2 cellular contexts compared by ENCODE assay signal in genomic region chr1:20242890-20243479, GRCh38.
TF ChIP-seq lines count a peak whose summit lies in the region.

No MANE protein-coding gene starts in this region.

TF ChIP-seq in GM23338, 12 proteins besides CTCF, POLR2A, EP300 and RAD21:
- TF ChIP-seq EZH2 (IDR thresholded peaks at IDR 0.05; ENCODE audit: low read depth, unreplicated experiment) (no peak), EZH2phosphoT487 (IDR thresholded peaks at IDR 0.05; ENCODE audit: unreplicated experiment) (no peak), ZNF114 (CRISPR knock-in tag; IDR thresholded peaks at IDR 0.05) (no peak), POLR2AphosphoS5 (IDR thresholded peaks at IDR 0.05; ENCODE audit: low read depth) (no peak), NANOG (IDR thresholded peaks at IDR 0.05; ENCODE audit: borderline replicate concordance) (no peak), CREB1 (CRISPR knock-in tag; IDR thresholded peaks at IDR 0.05; ENCODE audit: low read depth) (no peak), JUNB (IDR thresholded peaks at IDR 0.05; ENCODE audit: unreplicated experiment) (no peak), ZNF331 (CRISPR knock-in tag; IDR thresholded peaks at IDR 0.05; ENCODE audit: low read depth) (no peak), ZNF462 (CRISPR knock-in tag; IDR thresholded peaks at IDR 0.05) (no peak), STAT1 (IDR thresholded peaks at IDR 0.05; ENCODE audit: unreplicated experiment) (no peak), ETS1 (IDR thresholded peaks at IDR 0.05) (no peak)
- TF ChIP-seq, protein P1, sequence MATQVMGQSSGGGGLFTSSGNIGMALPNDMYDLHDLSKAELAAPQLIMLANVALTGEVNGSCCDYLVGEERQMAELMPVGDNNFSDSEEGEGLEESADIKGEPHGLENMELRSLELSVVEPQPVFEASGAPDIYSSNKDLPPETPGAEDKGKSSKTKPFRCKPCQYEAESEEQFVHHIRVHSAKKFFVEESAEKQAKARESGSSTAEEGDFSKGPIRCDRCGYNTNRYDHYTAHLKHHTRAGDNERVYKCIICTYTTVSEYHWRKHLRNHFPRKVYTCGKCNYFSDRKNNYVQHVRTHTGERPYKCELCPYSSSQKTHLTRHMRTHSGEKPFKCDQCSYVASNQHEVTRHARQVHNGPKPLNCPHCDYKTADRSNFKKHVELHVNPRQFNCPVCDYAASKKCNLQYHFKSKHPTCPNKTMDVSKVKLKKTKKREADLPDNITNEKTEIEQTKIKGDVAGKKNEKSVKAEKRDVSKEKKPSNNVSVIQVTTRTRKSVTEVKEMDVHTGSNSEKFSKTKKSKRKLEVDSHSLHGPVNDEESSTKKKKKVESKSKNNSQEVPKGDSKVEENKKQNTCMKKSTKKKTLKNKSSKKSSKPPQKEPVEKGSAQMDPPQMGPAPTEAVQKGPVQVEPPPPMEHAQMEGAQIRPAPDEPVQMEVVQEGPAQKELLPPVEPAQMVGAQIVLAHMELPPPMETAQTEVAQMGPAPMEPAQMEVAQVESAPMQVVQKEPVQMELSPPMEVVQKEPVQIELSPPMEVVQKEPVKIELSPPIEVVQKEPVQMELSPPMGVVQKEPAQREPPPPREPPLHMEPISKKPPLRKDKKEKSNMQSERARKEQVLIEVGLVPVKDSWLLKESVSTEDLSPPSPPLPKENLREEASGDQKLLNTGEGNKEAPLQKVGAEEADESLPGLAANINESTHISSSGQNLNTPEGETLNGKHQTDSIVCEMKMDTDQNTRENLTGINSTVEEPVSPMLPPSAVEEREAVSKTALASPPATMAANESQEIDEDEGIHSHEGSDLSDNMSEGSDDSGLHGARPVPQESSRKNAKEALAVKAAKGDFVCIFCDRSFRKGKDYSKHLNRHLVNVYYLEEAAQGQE (IDR thresholded peaks at IDR 0.05; ENCODE audit: unreplicated experiment) = no peak

TF ChIP-seq in K562, 482 proteins besides CTCF, POLR2A, EP300 and RAD21:
- TF ChIP-seq ZBTB11 (CRISPR knock-in tag; IDR thresholded peaks at IDR 0.05) (peak in 1 of 3 experiments; percentile 49; a peak in 1 of 6 replicates), RBM25 (IDR thresholded peaks at IDR 0.05; ENCODE audit: low read depth, low read length, severe bottlenecking) (peak; percentile 59), ZNF57 (CRISPR knock-in tag; IDR thresholded peaks at IDR 0.05) (no peak), TAF15 (IDR thresholded peaks at IDR 0.05; ENCODE audit: low read depth, low read length) (no peak), CTCFL (IDR thresholded peaks at IDR 0.05; ENCODE audit: borderline replicate concordance, insufficient read depth, low read depth, low read length, poor library complexity, severe bottlenecking) (peak; percentile 43), NRF1 (conservative IDR thresholded peaks at IDR 0.05 in 1 of 2, IDR thresholded peaks at IDR 0.05 in 1 of 2) (peak; percentile 80 to 82), GABPA (tag; conservative IDR thresholded peaks at IDR 0.05; ENCODE audit: low read depth) (no peak)
